In genomic region chr5:52788505-52788821, GRCh38 we compare ENCODE assay signal across 7 cellular contexts. TPM values are rescaled to one million over a fixed set of nuclear protein-coding genes. Genes with fewer than 3 reads are reported as not detected.
DNase-seq lines count a peak whose midpoint lies in the region; ATAC-seq and TF ChIP-seq lines count a peak whose summit lies in the region.

No MANE protein-coding gene starts in this region.

- H3K27me3 ChIP-seq in HUES6 (ENCODE audit: control insufficient read depth, insufficient read depth, low read length) (no peaks in the 10 kb centered on the region), kidney epithelial cell (ENCODE audit: control insufficient read depth, insufficient read depth, low read length) (no peaks in the 10 kb centered on the region), stomach smooth muscle (ENCODE audit: control insufficient read depth in 1 of 2, insufficient read depth in 2 of 2, low read length in 2 of 2) (no peaks in the 10 kb centered on the region)

- H3K27ac ChIP-seq in HUES6 (ENCODE audit: low read depth, low read length) (no peak overlapping the region), adipose tissue (ENCODE audit: low read depth, low read length) (peak overlapping the region; percentile 29), stomach smooth muscle (ENCODE audit: low read length) (peak overlapping the region; percentile 88)

- TF ChIP-seq CTCF in kidney epithelial cell (IDR thresholded peaks at IDR 0.05; ENCODE audit: insufficient read depth, low read length, poor library complexity, severe bottlenecking), result no peak

- WGBS in adipose tissue, 3 donors, result 7 to 12% (median 11%) methylated on average over 7 of the region's 7 CpGs

- H3K9ac ChIP-seq in HUES6 (ENCODE audit: low read length) (peak overlapping the region; percentile 49), stomach smooth muscle (ENCODE audit: low read length in 2 of 2) (peak overlapping the region; percentile 87 to 97)

- no peak for DNase-seq in kidney epithelial cell (ENCODE audit: low read depth)
- no peak for DNase-seq in retina

- H3K4me3 ChIP-seq in HUES6 (ENCODE audit: low read depth, low read length), result peak overlapping the region; percentile 77
- H3K4me3 ChIP-seq in kidney epithelial cell (ENCODE audit: low read depth, low read length), result peak overlapping the region; percentile 60
- peak overlapping the region; percentile 81 to 85 for H3K4me3 ChIP-seq in stomach smooth muscle (ENCODE audit: low read length in 2 of 2)

- H3K4me1 ChIP-seq in HUES6 (ENCODE audit: control insufficient read depth, insufficient read depth, low read length) (peaks cover 10% of the 10 kb centered on the region; the same call in 1 of the 2 replicates), stomach smooth muscle (ENCODE audit: control insufficient read depth, insufficient read depth, low read length) (peaks cover 11% of the 10 kb centered on the region)

- H3K36me3 ChIP-seq in HUES6 (ENCODE audit: control insufficient read depth, insufficient read depth, low read length), result no peaks in the 10 kb centered on the region
- no peaks in the 10 kb centered on the region for H3K36me3 ChIP-seq in kidney epithelial cell (ENCODE audit: control insufficient read depth, insufficient read depth, low read length)
- H3K36me3 ChIP-seq in stomach smooth muscle (ENCODE audit: control insufficient read depth in 2 of 2, insufficient read depth in 2 of 2, low read length in 2 of 2), result peaks cover 0 to 5% of the 10 kb centered on the region in 2 donors

- no peak for ATAC-seq in HG03095 (IDR thresholded peaks at IDR 0.05; ENCODE audit: unreplicated experiment)
- no peak for ATAC-seq in HG03139 (IDR thresholded peaks at IDR 0.05; ENCODE audit: unreplicated experiment)

- H3K9me3 ChIP-seq in HUES6 (ENCODE audit: control insufficient read depth, insufficient read depth, low read depth, low read length) (no peaks in the 10 kb centered on the region), stomach smooth muscle (ENCODE audit: control insufficient read depth in 2 of 2, low read length in 2 of 2) (no peaks in the 10 kb centered on the region)

RNA-seq across cellular contexts. Expression of gene ITGA1, which starts 0.7 kb away (rescaled TPM):
- polyA plus RNA-seq in adipose tissue, result 10 to 100 TPM in 1 of 3 donors, 1 to 10 TPM in 2; 2.4 to 19.6 (median 6.7) TPM
- 10.0 and 20.0 TPM in 2 replicates for total RNA-seq in kidney epithelial cell

RNA-seq across cellular contexts. Expression of gene PELO, which starts 0.7 kb away (rescaled TPM):
- 10 to 100 TPM in 1 of 3 donors, 1 to 10 TPM in 2; 4.8 to 34.6 (median 5.2) TPM for polyA plus RNA-seq in adipose tissue
- total RNA-seq in kidney epithelial cell, result 19.0 and 23.9 TPM in 2 replicates
